Comparison of ENCODE assay signal across 9 cellular contexts in the genomic region with DNA sequence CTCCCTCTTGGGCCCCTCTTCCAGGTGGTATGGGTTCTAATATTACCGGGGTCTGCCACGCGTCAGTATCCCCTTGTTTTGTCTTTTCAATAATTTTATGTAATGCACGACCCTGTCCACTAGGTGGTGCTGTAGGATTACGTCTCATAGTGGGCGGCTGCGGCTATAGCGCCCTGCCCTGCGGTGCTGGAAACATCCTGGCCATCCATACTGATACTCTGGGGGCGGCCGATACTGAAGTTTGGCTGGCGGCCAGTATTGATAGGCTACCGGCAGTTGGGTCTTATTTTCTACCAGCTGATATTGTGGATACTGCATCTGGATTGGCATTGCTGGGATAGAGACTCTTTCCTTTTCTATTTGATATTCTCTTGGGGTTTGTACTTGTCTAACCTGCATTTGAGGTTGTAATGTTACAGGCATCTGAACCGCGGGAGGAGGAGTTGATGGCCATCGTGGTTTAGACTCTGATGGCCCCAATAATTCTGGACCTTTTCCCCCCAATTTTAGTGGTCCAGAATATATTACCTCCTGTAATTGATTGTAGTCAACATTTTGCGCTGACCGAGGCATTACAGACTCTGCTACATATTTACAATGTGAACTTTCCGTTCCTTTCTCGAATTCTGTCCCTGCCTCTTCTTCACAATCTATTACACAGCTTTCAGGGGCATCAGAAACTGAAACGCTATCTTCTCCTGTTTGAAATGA. TPM values are rescaled to one million over a fixed set of nuclear protein-coding genes. Genes with fewer than 3 reads are reported as not detected.
A peak's percentile ranks its signal among the peaks of the same experiment; 100 is the strongest.
DNase-seq lines count a peak whose midpoint lies in the region; ATAC-seq and TF ChIP-seq lines count a peak whose summit lies in the region.
"Had no signal": no experiment of that assay in that cellular context is flagged by ENCODE, and none has a peak within 500 bp of the region (broad histone marks: within the 10 kb centered on the region; RNA-seq: fewer than 3 reads in every experiment).

No MANE protein-coding gene starts in this region.

- ATAC-seq in GM19455 (IDR thresholded peaks at IDR 0.05; ENCODE audit: unreplicated experiment) (no peak), HG02588 (IDR thresholded peaks at IDR 0.05; ENCODE audit: unreplicated experiment) (no peak)

- H3K4me3 ChIP-seq in NB4 (ENCODE audit: low read depth, low read length): peak overlapping the region; percentile 36
- H3K4me3 ChIP-seq in ascending aorta: no peak overlapping the region

- peak; percentile 59 for DNase-seq in GDM1 (lab: John Stamatoyannopoulos, UW)
- peak; percentile 82 for DNase-seq in NB4 (ENCODE audit: low read depth)
- peak in 4 of 5 donors; percentile 50 to 73 (median 62) for DNase-seq in T-helper 1 cell
- peak in 1 of 2 donors; percentile 81 for DNase-seq in ascending aorta (ENCODE audit: low spot score in 2 of 2)
- peak; percentile 72 for DNase-seq in iPS-NIHi7 (ENCODE audit: extremely low spot score)
- peak; percentile 80 for DNase-seq in stimulated activated CD4-positive, alpha-beta T cell treated with anti-CD3 and anti-CD28 coated beads, Interleukin-15, amount 100 ng/mL, for 24 hours

- peaks cover 0 to 14% of the 10 kb centered on the region in 2 donors for H3K4me1 ChIP-seq in ascending aorta

- no peaks in the 10 kb centered on the region for H3K36me3 ChIP-seq in ascending aorta

- TF ChIP-seq CTCF in NB4 (IDR thresholded peaks at IDR 0.05; ENCODE audit: low read depth, low read length) (peak; percentile 62), ascending aorta (IDR thresholded peaks at IDR 0.05) (peak; percentile 75 to 84 (median 82))

- no peaks in the 10 kb centered on the region for H3K27me3 ChIP-seq in ascending aorta

- H3K9me3 ChIP-seq in ascending aorta: no peaks in the 10 kb centered on the region

- TF ChIP-seq POLR2A in NB4 (IDR thresholded peaks at IDR 0.05; ENCODE audit: extremely low read depth, insufficient read length): no peak

- no peak overlapping the region for H3K27ac ChIP-seq in ascending aorta
- H3K27ac ChIP-seq: epithelial cell of prostate had no signal

- intact Hi-C loops in ascending aorta (cut with DNase I): loop anchor here (1.0 kb wide), 1 partner anchor 247 kb away; no protein-coding TSS in a partner anchor

RNA-seq across cellular contexts. Expression of a gene that starts 3.3 kb away (rescaled TPM):
- 10.9 TPM for total RNA-seq in ascending aorta

RNA-seq across cellular contexts. Expression of a gene that starts 8.3 kb away (rescaled TPM):
- total RNA-seq in ascending aorta: not detected

RNA-seq across cellular contexts. Expression of a gene that starts 19.9 kb away (rescaled TPM):
- total RNA-seq in ascending aorta: 70.9 TPM

RNA-seq across cellular contexts. Expression of a gene that starts 23.5 kb away (rescaled TPM):
- not detected for total RNA-seq in ascending aorta

RNA-seq across cellular contexts. Expression of a gene that starts 29.8 kb away (rescaled TPM):
- not detected for total RNA-seq in ascending aorta
